ENCODE assay signal across 35 cellular contexts in genomic region chr4:136755531-136755916, GRCh38.
"Had no signal": no experiment of that assay in that cellular context is flagged by ENCODE, and none has a peak within 500 bp of the region (broad histone marks: within the 10 kb centered on the region; RNA-seq: fewer than 3 reads in every experiment).

No MANE protein-coding gene starts in this region.

- H3K9me3 ChIP-seq: MG63 had no signal

- H3K4me3 ChIP-seq: MG63 had no signal

- DNase-seq: Karpas-422, Kasumi-1, MM.1S, MV-4-11, NCI-H1048, NCI-H1092, NCI-H1092 treated with DMSO at 0.1 percent for 48 hours, NCI-H1105, NCI-H1105 treated with DMSO at 0.1 percent for 48 hours, NCI-H1417, NCI-H1417 treated with DMSO at 0.1 percent for 48 hours, NCI-H1436, NCI-H1436 treated with DMSO at 0.1 percent for 48 hours, NCI-H146, NCI-H1694, NCI-H1694 treated with DMSO at 0.1 percent for 48 hours, NCI-H187, NCI-H187 treated with DMSO at 0.1 percent for 48 hours, NCI-H1930, NCI-H2029, NCI-H2029 treated with DMSO at 0.1 percent for 48 hours, NCI-H2081, NCI-H2081 treated with DMSO at 0.1 percent for 48 hours, NCI-H2107, NCI-H2171, NCI-H2171 treated with DMSO at 0.1 percent for 48 hours, NCI-H2227 treated with DMSO at 0.1 percent for 48 hours, NCI-H226, NCI-H345, NCI-H446, NCI-H446 treated with DMSO at 0.1 percent for 48 hours, NCI-H510A, NCI-H524, NCI-H524 treated with DMSO at 0.1 percent for 48 hours had no signal

- H3K36me3 ChIP-seq: MG63 had no signal

- H3K27me3 ChIP-seq: MG63 had no signal
